ENCODE assay signal across 8 cellular contexts in the genomic region with DNA sequence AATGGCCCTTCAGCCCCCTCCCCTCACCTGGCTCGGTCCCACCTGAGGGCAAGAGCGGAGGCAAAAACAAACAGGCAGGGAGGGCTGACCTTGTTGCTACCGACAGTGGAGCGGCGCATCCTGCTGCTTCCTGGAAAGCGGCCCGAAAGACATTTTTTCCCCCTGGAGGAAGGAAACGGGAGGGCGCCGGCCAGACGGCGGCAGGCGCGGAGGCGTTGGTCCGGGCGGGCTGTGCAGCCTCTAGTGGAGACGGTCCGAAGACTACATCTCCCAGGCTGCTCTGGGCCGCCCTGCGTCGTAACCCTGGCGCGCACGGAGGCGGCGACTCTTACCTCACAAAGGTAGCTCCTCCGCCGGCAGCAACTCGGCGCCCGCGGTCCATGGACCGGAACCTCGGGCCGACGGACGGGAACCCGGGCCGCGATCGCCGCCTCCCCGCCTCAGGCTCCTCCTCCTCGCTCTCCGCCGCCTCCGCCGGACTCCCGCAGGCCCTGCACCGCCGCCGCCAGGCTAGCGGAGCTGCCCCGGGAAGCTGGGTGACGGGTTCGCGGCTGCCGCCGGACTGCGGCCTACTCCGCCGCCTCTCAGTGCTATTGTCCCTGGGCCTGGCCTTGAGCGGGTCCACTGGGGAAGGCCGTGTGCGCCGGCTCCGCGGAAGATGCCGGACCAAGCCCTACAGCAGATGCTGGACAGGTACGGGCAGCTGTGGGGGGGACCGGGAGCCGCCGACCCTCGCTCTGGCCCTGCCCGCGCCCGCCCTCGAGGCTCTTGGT. TPM values are rescaled to one million over a fixed set of nuclear protein-coding genes. Genes with fewer than 3 reads are reported as not detected.
DNase-seq lines count a peak whose midpoint lies in the region; ATAC-seq, FAIRE-seq and TF ChIP-seq lines count a peak whose summit lies in the region.

A gene (minus strand): TSS at position 242 of the 773 bp plus-strand sequence. CDS start 50,728 bp downstream, outside the sequence.
A gene with protein sequence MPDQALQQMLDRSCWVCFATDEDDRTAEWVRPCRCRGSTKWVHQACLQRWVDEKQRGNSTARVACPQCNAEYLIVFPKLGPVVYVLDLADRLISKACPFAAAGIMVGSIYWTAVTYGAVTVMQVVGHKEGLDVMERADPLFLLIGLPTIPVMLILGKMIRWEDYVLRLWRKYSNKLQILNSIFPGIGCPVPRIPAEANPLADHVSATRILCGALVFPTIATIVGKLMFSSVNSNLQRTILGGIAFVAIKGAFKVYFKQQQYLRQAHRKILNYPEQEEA (plus strand): TSS at position 331 of the 773 bp plus-strand sequence. CDS start 328 bp downstream, at position 659.

- TF ChIP-seq CTCF in Calu3 (IDR thresholded peaks at IDR 0.05; ENCODE audit: unreplicated experiment), result peak; percentile 72
- TF ChIP-seq CTCF in mesothelial cell of epicardium (IDR thresholded peaks at IDR 0.05; ENCODE audit: unreplicated experiment), result peak; percentile 83

- intact Hi-C loops in Calu3 (cut with micrococcal nuclease; ENCODE audit: unreplicated experiment), result loop anchor here (2.0 kb wide), 1 partner anchor 48 kb away; no protein-coding TSS in a partner anchor

- peak; percentile 80 for FAIRE-seq in endometrium (lab: Jason Lieb, UNC)

- H3K4me3 Mint-ChIP-seq in Calu3 (ENCODE audit: low read depth, unreplicated experiment) (peak within 1 kb of the TSS; percentile 77), mesothelial cell of epicardium (peak within 1 kb of the TSS; percentile 92)

- peak; percentile 99 for ATAC-seq in GM21381 (IDR thresholded peaks at IDR 0.05; ENCODE audit: unreplicated experiment)

- CTCF ChIA-PET in Calu3 (lab: Charles Lee), result interaction anchor here (0.6 to 3.9 kb wide), 8 partner anchors 27 to 203 kb away, joined by 3 to 25 read pairs (median 3); no protein-coding TSS in a partner anchor

- H3K27ac Mint-ChIP-seq in Calu3 (ENCODE audit: unreplicated experiment) (peak within 1 kb of the TSS; percentile 42), mesothelial cell of epicardium (peak within 1 kb of the TSS; percentile 92)

- H3K9me3 Mint-ChIP-seq in Calu3 (ENCODE audit: low read depth, unreplicated experiment), result no peaks in the 10 kb centered on the region
- no peaks in the 10 kb centered on the region for H3K9me3 Mint-ChIP-seq in mesothelial cell of epicardium

- no TSS peak for BruUV-seq in Calu3 (replicated peaks; lab: Mats Ljungman, UMichigan)

- DNase-seq in Calu3, result peak; percentile 92
- DNase-seq in HUDEP-2 (lab: John Stamatoyannopoulos, UW; ENCODE audit: unreplicated experiment in 76 of 76), result peak; percentile 19 to 94 (median 87)
- DNase-seq in NOMO-1 treated with dmso at 0.1 percent for 144 hours (lab: John Stamatoyannopoulos, UW; ENCODE audit: unreplicated experiment), result peak; percentile 89
- peak; percentile 76 for DNase-seq in activated CD8-positive, alpha-beta memory T cell treated with anti-CD3 and anti-CD28 coated beads, Interleukin-2, amount 50 U/mL, for 24 hours (ENCODE audit: extremely low read depth)
- DNase-seq in mesothelial cell of epicardium (ENCODE audit: low spot score in 2 of 2, unreplicated experiment in 2 of 2), result peak; percentile 87 to 93
- peak; percentile 89 to 91 for DNase-seq in stimulated activated CD8-positive, alpha-beta memory T cell treated with anti-CD3 and anti-CD28 coated beads, Interleukin-15, amount 100 ng/mL, for 48 hours (ENCODE audit: low read depth in 2 of 2)

- H3K27me3 Mint-ChIP-seq in Calu3 (ENCODE audit: unreplicated experiment), result no peaks in the 10 kb centered on the region
- H3K27me3 Mint-ChIP-seq in mesothelial cell of epicardium (ENCODE audit: low read depth), result no peaks in the 10 kb centered on the region

- no peaks in the 10 kb centered on the region for H3K4me1 Mint-ChIP-seq in Calu3 (ENCODE audit: low read depth, unreplicated experiment)
- peaks cover 21% of the 10 kb centered on the region for H3K4me1 Mint-ChIP-seq in mesothelial cell of epicardium

- H3K36me3 Mint-ChIP-seq in Calu3 (ENCODE audit: insufficient read depth, unreplicated experiment) (peaks cover 29% of the 10 kb centered on the region), mesothelial cell of epicardium (peaks cover 7% of the 10 kb centered on the region)

RNA-seq across cellular contexts. Expression of the first gene that starts in this region (rescaled TPM):
- 2.8 and 3.6 TPM in 2 replicates for total RNA-seq in Calu3 (2022)
- 2.6 to 3.0 TPM (median 2.6 TPM) in 3 replicates for total RNA-seq in mesothelial cell of epicardium

RNA-seq across cellular contexts. Expression of the second gene that starts in this region (rescaled TPM):
- total RNA-seq in Calu3 (2022) (27.1 and 28.1 TPM in 2 replicates), mesothelial cell of epicardium (63.8 to 66.1 TPM (median 65.9 TPM) in 3 replicates)

Comparison
In these comparisons a context has a peak if more than half of its experiments do, and no peak if none do; other contexts are left out.
1. Peak in every context shown above with its lines: DNase-seq and ATAC-seq.